ENCODE assay signal across 9 cellular contexts in the genomic region with DNA sequence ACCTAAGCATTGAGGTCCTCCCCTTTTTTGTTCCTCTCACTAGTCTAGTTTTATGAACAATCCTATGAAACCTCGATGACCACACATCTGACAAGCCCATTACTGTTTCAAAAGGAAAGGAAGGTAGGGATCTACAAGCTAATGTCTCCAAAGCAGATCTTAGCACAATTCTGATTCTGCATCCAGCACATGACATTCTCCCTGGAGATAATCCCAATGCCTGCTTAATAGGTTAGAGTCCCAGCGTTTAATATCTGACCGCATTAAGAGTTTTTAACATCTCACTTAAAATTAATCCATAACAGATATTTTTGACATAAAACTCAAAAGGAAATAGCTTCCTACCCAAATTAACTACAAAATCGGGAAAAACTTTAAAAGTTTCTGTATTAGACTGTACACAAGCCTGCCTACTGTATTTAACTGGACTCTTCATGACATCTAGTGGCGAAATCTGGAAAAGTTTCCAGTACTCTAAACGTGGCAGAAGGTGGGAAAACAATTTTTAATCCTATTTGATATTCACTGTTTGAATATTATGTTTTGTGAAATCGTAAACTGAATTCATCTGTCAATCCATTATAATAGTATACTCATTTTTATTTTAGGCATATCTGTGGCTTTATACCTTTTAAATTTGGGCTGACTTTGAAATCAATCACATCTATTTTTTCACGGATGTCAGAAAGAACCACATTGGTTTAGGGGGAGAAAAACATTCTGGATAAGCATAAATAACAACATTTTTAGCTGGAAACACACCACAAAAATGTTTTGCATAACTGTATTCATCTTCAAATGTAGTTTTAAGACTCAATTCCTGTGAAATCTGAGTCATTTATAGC.
DNase-seq lines count a peak whose midpoint lies in the region; ATAC-seq, FAIRE-seq and TF ChIP-seq lines count a peak whose summit lies in the region.
"Had no signal": no experiment of that assay in that cellular context is flagged by ENCODE, and none has a peak within 500 bp of the region (broad histone marks: within the 10 kb centered on the region; RNA-seq: fewer than 3 reads in every experiment).

No MANE protein-coding gene starts in this region.

- H4K20me1 ChIP-seq in DOHH2 (ENCODE audit: control insufficient read depth, insufficient read depth, low read depth, low read length) = no peaks in the 10 kb centered on the region
- H4K20me1 ChIP-seq in K562 (replicated peaks; ENCODE audit: control insufficient read depth, insufficient read depth, low read length) = no peaks in the 10 kb centered on the region

- H3K4me1 ChIP-seq in DOHH2 (ENCODE audit: control insufficient read depth, low read length) = peaks cover 2% of the 10 kb centered on the region; the same call in 1 of the 2 replicates
- H3K4me1 ChIP-seq in K562 (replicated peaks in 1 of 2; ENCODE audit: control insufficient read depth in 2 of 2, insufficient read depth in 2 of 2, low read length in 2 of 2) = peaks cover 0 to 4% of the 10 kb centered on the region in 2 experiments; a peak in 1 of 5 replicates
- peaks cover 25% of the 10 kb centered on the region for H3K4me1 ChIP-seq in testis

- intact Hi-C loops in K562 (cut with micrococcal nuclease) = loop anchor here (5.0 to 10.0 kb wide), 2 partner anchors 791 to 1339 kb away; no protein-coding TSS in a partner anchor
- intact Hi-C loops in testis (cut with DNase I; ENCODE audit: low total_unique reads) = no loop called here
- intact Hi-C loops in activated naive CD4-positive, alpha-beta T cell treated with anti-CD3 and anti-CD28 coated beads for 36 hours (cut with micrococcal nuclease) = loop anchor here (1.0 to 10.0 kb wide), 5 partner anchors 991 to 1901 kb away; partner anchors contain the start of gene TCF4

- BruUV-seq in K562 (replicated peaks; lab: Mats Ljungman, UMichigan) = no TSS peak

- H3K36me3 ChIP-seq in DOHH2 (ENCODE audit: control insufficient read depth, low read length) (no peaks in the 10 kb centered on the region), K562 (ENCODE audit: control insufficient read depth, insufficient read depth, low read length) (no peaks in the 10 kb centered on the region), testis (ENCODE audit: low read depth, missing control alignments) (no peaks in the 10 kb centered on the region)

- FAIRE-seq in K562 (lab: Jason Lieb, UNC) (peak; percentile 68), islet of Langerhans (lab: Jason Lieb, UNC) (peak; percentile 100)

- H3K79me2 ChIP-seq in DOHH2 (ENCODE audit: control insufficient read depth, low read length) (no peaks in the 10 kb centered on the region), K562 (ENCODE audit: control insufficient read depth, insufficient read depth, low read length) (no peaks in the 10 kb centered on the region)

- H3K36me3 Mint-ChIP-seq in HFFc6 (ENCODE audit: low read depth) = no peaks in the 10 kb centered on the region
- no peaks in the 10 kb centered on the region for H3K36me3 Mint-ChIP-seq in T-cell
- no peaks in the 10 kb centered on the region for H3K36me3 Mint-ChIP-seq in activated naive CD4-positive, alpha-beta T cell treated with anti-CD3 and anti-CD28 coated beads for 36 hours (ENCODE audit: low read depth)

- H3K4me1 Mint-ChIP-seq in HFFc6 (ENCODE audit: low read depth) (peaks cover 21% of the 10 kb centered on the region), T-cell (no peaks in the 10 kb centered on the region)
- no peaks in the 10 kb centered on the region for H3K4me1 Mint-ChIP-seq in activated naive CD4-positive, alpha-beta T cell treated with anti-CD3 and anti-CD28 coated beads for 36 hours (ENCODE audit: low read depth)

- H3K4me3 ChIP-seq in DOHH2 (ENCODE audit: low read length) (no peak overlapping the region), K562 (no peak overlapping the region), testis (no peak overlapping the region)

- H3K27ac Mint-ChIP-seq in HFFc6 (peak overlapping the region; percentile 4; the same call in 1 of the 2 replicates), T-cell (no peak overlapping the region)
- H3K27ac Mint-ChIP-seq in activated naive CD4-positive, alpha-beta T cell treated with anti-CD3 and anti-CD28 coated beads for 36 hours = no peak overlapping the region
- H3K27ac Mint-ChIP-seq: T-helper 1 cell treated with Interleukin-12 subunit alpha and Interleukin-12 subunit beta and Interleukin-4 antibody, amounts not matched to agents 30 μg/mL and 1 μg/mL, for 36 hours had no signal

- peak; percentile 75 to 79 for TF ChIP-seq RAD21 in K562 (CRISPR knock-in tag; conservative IDR thresholded peaks at IDR 0.05 in 1 of 2, IDR thresholded peaks at IDR 0.05 in 1 of 2)

- TF ChIP-seq CTCF in DOHH2 (IDR thresholded peaks at IDR 0.05; ENCODE audit: low read depth, low read length, poor library complexity, severe bottlenecking) = peak; percentile 64
- TF ChIP-seq CTCF in HFFc6 (IDR thresholded peaks at IDR 0.05) = peak; percentile 89
- peak; percentile 41 to 57 (median 47); a peak in 5 of 6 replicates for TF ChIP-seq CTCF in K562 (IDR thresholded peaks at IDR 0.05 in 2 of 3, conservative IDR thresholded peaks at IDR 0.05 in 1 of 3; ENCODE audit: insufficient read depth in 2 of 3, low read depth in 1 of 3, low read length in 3 of 3)
- peak; percentile 59 to 84 (median 81) for TF ChIP-seq CTCF in testis (IDR thresholded peaks at IDR 0.05)

- H3K27me3 Mint-ChIP-seq in HFFc6 (ENCODE audit: insufficient read depth) (no peaks in the 10 kb centered on the region; the same call in 1 of the 2 replicates), T-cell (peaks cover 4 to 33% of the 10 kb centered on the region in 2 donors)
- peaks cover 2% of the 10 kb centered on the region for H3K27me3 Mint-ChIP-seq in activated naive CD4-positive, alpha-beta T cell treated with anti-CD3 and anti-CD28 coated beads for 36 hours (ENCODE audit: low read depth)

- no peak overlapping the region for H3K9ac ChIP-seq in K562 (ENCODE audit: insufficient read depth in 1 of 2, low read depth in 2 of 2, low read length in 2 of 2)

- H3K27ac ChIP-seq in DOHH2 (ENCODE audit: low read depth, low read length) = no peak overlapping the region
- no peak overlapping the region for H3K27ac ChIP-seq in K562 (ENCODE audit: extremely low read depth, low read depth, low read length)
- H3K27ac ChIP-seq in testis = peak overlapping the region; percentile 31 to 50

- in situ Hi-C loops in K562 (cut with MboI) = no loop called here

- no peak overlapping the region for H2AFZ ChIP-seq in K562 (ENCODE audit: low read depth, low read length)

- POLR2A ChIA-PET in K562 (lab: Yijun Ruan, JAX) = interaction anchor here (0.6 to 0.7 kb wide), 2 partner anchors 22 to 1323 kb away, joined by 3 read pairs; no protein-coding TSS in a partner anchor
- POLR2A ChIA-PET in T-cell (lab: Charles Lee) = no interaction called here

- no peaks in the 10 kb centered on the region for H3K9me3 Mint-ChIP-seq in HFFc6
- peaks cover 0 to 4% (median 2%) of the 10 kb centered on the region in 3 donors for H3K9me3 Mint-ChIP-seq in T-cell
- H3K9me3 Mint-ChIP-seq in activated naive CD4-positive, alpha-beta T cell treated with anti-CD3 and anti-CD28 coated beads for 36 hours = no peaks in the 10 kb centered on the region
- H3K9me3 Mint-ChIP-seq: T-helper 1 cell treated with Interleukin-12 subunit alpha and Interleukin-12 subunit beta and Interleukin-4 antibody, amounts not matched to agents 30 μg/mL and 1 μg/mL, for 36 hours had no signal

- DNase-seq in HFFc6 (peak; percentile 62), NCI-H226 (peak; percentile 12), K562 (ENCODE audit: extremely low read depth in 1 of 4, low spot score in 3 of 4) (peak; percentile 29 to 53 (median 34)), testis (no peak), T-cell (no peak)
- DNase-seq in activated naive CD4-positive, alpha-beta T cell treated with anti-CD3 and anti-CD28 coated beads for 36 hours = no peak

- TF ChIP-seq POLR2A in K562 (conservative IDR thresholded peaks at IDR 0.05) = no peak
- TF ChIP-seq POLR2A in testis (IDR thresholded peaks at IDR 0.05) = no peak

- CTCF ChIA-PET in K562 (lab: Yijun Ruan, JAX; ENCODE audit: low intra/inter-chr PET ratio) = interaction anchor here (1.4 kb wide), 1 partner anchor 1342 kb away, joined by 10 read pairs; no protein-coding TSS in a partner anchor
- CTCF ChIA-PET in T-cell (lab: Charles Lee) = interaction anchor here (0.6 to 2.3 kb wide), 8 partner anchors 74 to 1342 kb away, joined by 3 to 13 read pairs (median 3); no protein-coding TSS in a partner anchor
- CTCF ChIA-PET in activated naive CD4-positive, alpha-beta T cell treated with anti-CD3 and anti-CD28 coated beads for 36 hours (lab: Charles Lee) = interaction anchor here (0.6 to 1.8 kb wide), 6 partner anchors 14 to 1883 kb away, joined by 3 to 4 read pairs (median 3); no protein-coding TSS in a partner anchor

- no peaks in the 10 kb centered on the region for H3K27me3 ChIP-seq in DOHH2 (ENCODE audit: control insufficient read depth, low read length)
- no peaks in the 10 kb centered on the region for H3K27me3 ChIP-seq in K562 (ENCODE audit: control insufficient read depth in 2 of 2, insufficient read depth in 2 of 2, low read length in 2 of 2)
- no peaks in the 10 kb centered on the region for H3K27me3 ChIP-seq in testis

- H3K9me1 ChIP-seq in K562 (ENCODE audit: control insufficient read depth, insufficient read depth, low read length) = no peaks in the 10 kb centered on the region

- H3K9me3 ChIP-seq in DOHH2 (ENCODE audit: control insufficient read depth, insufficient read depth, low read length) (no peaks in the 10 kb centered on the region), K562 (replicated peaks; ENCODE audit: control insufficient read depth, insufficient read depth, low read depth, low read length) (no peaks in the 10 kb centered on the region), testis (no peaks in the 10 kb centered on the region)

- H3K4me2 ChIP-seq in DOHH2 (ENCODE audit: low read length) (no peak overlapping the region), K562 (ENCODE audit: insufficient read depth, low read length) (no peak overlapping the region)

- ATAC-seq in K562 = peak; percentile 87
- no peak for ATAC-seq in T-cell (replicated peaks in 1 of 4)

- H3K4me3 Mint-ChIP-seq in HFFc6 (no peak overlapping the region), T-cell (no peak overlapping the region)
- no peak overlapping the region for H3K4me3 Mint-ChIP-seq in activated naive CD4-positive, alpha-beta T cell treated with anti-CD3 and anti-CD28 coated beads for 36 hours
- H3K4me3 Mint-ChIP-seq: T-helper 1 cell treated with Interleukin-12 subunit alpha and Interleukin-12 subunit beta and Interleukin-4 antibody, amounts not matched to agents 30 μg/mL and 1 μg/mL, for 36 hours had no signal

- H3F3A ChIP-seq in DOHH2 (ENCODE audit: control insufficient read depth, insufficient read depth) = no peaks in the 10 kb centered on the region

- no peak for TF ChIP-seq EP300 in K562 (IDR thresholded peaks at IDR 0.05; ENCODE audit: low read length)

- 26% methylated on average over 8 of the region's 8 CpGs for WGBS in K562 (ENCODE audit: insufficient coverage, low coverage, missing lambda C conversion rate)
- WGBS in testis, 2 donors = 30 to 41% methylated on average over 8 of the region's 8 CpGs

- H3K9me2 ChIP-seq in DOHH2 (replicated peaks; ENCODE audit: control insufficient read depth, low read length) = no peaks in the 10 kb centered on the region

TF ChIP-seq in K562, 482 proteins besides CTCF, POLR2A, EP300 and RAD21 (continues in another document):
- TF ChIP-seq ZNF121 (CRISPR knock-in tag; conservative IDR thresholded peaks at IDR 0.05) = no peak

Comparison
In these comparisons a context has a peak if more than half of its experiments do, and no peak if none do; other contexts are left out.
1. H3K27ac ChIP-seq: peak in testis (2 of 2); none in DOHH2 (single experiment) and K562 (single experiment).
2. DNase-seq: peak in HFFc6 (single experiment), NCI-H226 (single experiment) and K562 (4 of 4); none in testis (single experiment), T-cell (0 of 34) and activated naive CD4-positive, alpha-beta T cell treated with anti-CD3 and anti-CD28 coated beads for 36 hours (single experiment).
3. Peak in every context shown above with its lines, with median percentiles within 50 percentile points of each other: CTCF ChIP-seq.